Comparison of ENCODE assay signal across 29 cellular contexts in the genomic region with DNA sequence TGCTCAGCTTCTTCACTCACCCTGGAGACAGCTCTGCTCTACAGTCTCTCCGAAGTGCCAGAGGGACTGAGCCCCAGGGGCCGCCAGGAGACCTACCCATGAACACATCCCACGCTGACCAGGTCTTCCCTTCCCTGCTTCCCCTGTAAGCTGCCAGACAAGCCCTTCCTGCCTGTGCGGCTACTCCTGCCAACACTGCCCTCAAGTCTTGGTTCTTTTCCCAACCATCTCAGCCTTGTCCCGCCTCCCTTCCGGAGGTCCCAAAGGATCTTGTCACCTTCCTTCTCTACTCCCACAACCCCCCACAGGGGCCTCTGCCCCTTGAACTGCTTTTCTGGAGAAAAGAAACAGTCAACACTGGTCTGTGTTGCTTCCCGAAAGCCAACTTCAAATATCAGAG. TPM values are rescaled to one million over a fixed set of nuclear protein-coding genes. Genes with fewer than 3 reads are reported as not detected.
A peak's percentile ranks its signal among the peaks of the same experiment; 100 is the strongest.
DNase-seq lines count a peak whose midpoint lies in the region; ATAC-seq and TF ChIP-seq lines count a peak whose summit lies in the region.
"Had no signal": no experiment of that assay in that cellular context is flagged by ENCODE, and none has a peak within 500 bp of the region (broad histone marks: within the 10 kb centered on the region; RNA-seq: fewer than 3 reads in every experiment).

No MANE protein-coding gene starts in this region.

- H3K79me2 ChIP-seq in parathyroid adenoma = no peaks in the 10 kb centered on the region

- H3K36me3 ChIP-seq in heart right ventricle = no peaks in the 10 kb centered on the region
- no peaks in the 10 kb centered on the region for H3K36me3 ChIP-seq in parathyroid adenoma (ENCODE audit: control insufficient read depth, insufficient read depth, low read length)
- no peaks in the 10 kb centered on the region for H3K36me3 ChIP-seq in Caco-2 (ENCODE audit: control insufficient read depth, insufficient read depth, low read length)
- H3K36me3 ChIP-seq: ovary, right lobe of liver, WERI-Rb-1 had no signal

- H3K27me3 Mint-ChIP-seq in Caco-2 (ENCODE audit: insufficient read depth, unreplicated experiment) = no peaks in the 10 kb centered on the region

- H3K4me3 ChIP-seq in heart right ventricle (no peak overlapping the region), right cardiac atrium (ENCODE audit: low read length) (no peak overlapping the region), parathyroid adenoma (ENCODE audit: low read depth, low read length) (no peak overlapping the region), Caco-2 (ENCODE audit: low read depth, low read length) (no peak overlapping the region)
- H3K4me3 ChIP-seq: GM23338, ovary, right lobe of liver had no signal

- intact Hi-C loops in heart right ventricle (cut with DNase I) (no loop called here), Right ventricle myocardium inferior (cut with DNase I) (no loop called here), right cardiac atrium (cut with DNase I) (no loop called here), Caco-2 (cut with micrococcal nuclease; ENCODE audit: unreplicated experiment) (no loop called here)

- POLR2A ChIA-PET in Caco-2 (lab: Charles Lee) = no interaction called here

- H3K9ac ChIP-seq in parathyroid adenoma = no peak overlapping the region

- no TSS peak for BruUV-seq in Caco-2 (replicated peaks; lab: Mats Ljungman, UMichigan)

- TF ChIP-seq CTCF in heart right ventricle (IDR thresholded peaks at IDR 0.05) (no peak), parathyroid adenoma (IDR thresholded peaks at IDR 0.05) (no peak), Caco-2 (IDR thresholded peaks at IDR 0.05; ENCODE audit: insufficient read depth in 1 of 2, low read depth in 1 of 2, low read length in 1 of 2, severe bottlenecking in 1 of 2, unreplicated experiment in 1 of 2) (no peak)

- H3K27ac ChIP-seq in heart right ventricle = peak overlapping the region; percentile 28 to 91 (median 79)
- H3K27ac ChIP-seq in right cardiac atrium (ENCODE audit: low read length) = peak overlapping the region; percentile 68
- peak overlapping the region; percentile 47 for H3K27ac ChIP-seq in parathyroid adenoma
- H3K27ac ChIP-seq: foreskin keratinocyte, ovary, WERI-Rb-1 had no signal

- no peak overlapping the region for H3K27ac Mint-ChIP-seq in Caco-2 (ENCODE audit: unreplicated experiment)
- H3K27ac Mint-ChIP-seq: CD8-positive, alpha-beta T cell; GM23338 had no signal

- no peak overlapping the region for H3K4me3 Mint-ChIP-seq in Caco-2 (ENCODE audit: unreplicated experiment)
- H3K4me3 Mint-ChIP-seq: CD8-positive, alpha-beta T cell; GM23338; naive thymus-derived CD8-positive, alpha-beta T cell; stimulated activated effector memory CD8-positive, alpha-beta T cell treated with anti-CD3 and anti-CD28 coated beads, Interleukin-12 subunit alpha, Interleukin-12 subunit beta, amount 100 ng/mL, for 72 hours had no signal

- CTCF ChIA-PET in Caco-2 (lab: Charles Lee) = no interaction called here

- 58 to 59% methylated on average over 7 of the region's 7 CpGs for WGBS in heart right ventricle, 2 donors
- WGBS in right cardiac atrium = 53% methylated on average over 7 of the region's 7 CpGs

- no peaks in the 10 kb centered on the region for H3K9me3 Mint-ChIP-seq in Caco-2 (ENCODE audit: unreplicated experiment)
- H3K9me3 Mint-ChIP-seq: CD8-positive, alpha-beta T cell; GM23338; stimulated activated effector memory CD8-positive, alpha-beta T cell treated with anti-CD3 and anti-CD28 coated beads, Interleukin-12 subunit alpha, Interleukin-12 subunit beta, amount 100 ng/mL, for 72 hours had no signal

- ATAC-seq in heart right ventricle (peak in 3 of 8 donors; percentile 6 to 11 (median 7)), Right ventricle myocardium inferior (no peak), right cardiac atrium (peak; percentile 9), HG03097 (IDR thresholded peaks at IDR 0.05; ENCODE audit: low FRiP score, unreplicated experiment) (no peak), GM21515 (IDR thresholded peaks at IDR 0.05; ENCODE audit: unreplicated experiment) (no peak)
- ATAC-seq: CD8-positive, alpha-beta T cell; foreskin keratinocyte; GM23338; naive thymus-derived CD8-positive, alpha-beta T cell; stimulated activated effector memory CD8-positive, alpha-beta T cell treated with anti-CD3 and anti-CD28 coated beads, Interleukin-12 subunit alpha, Interleukin-12 subunit beta, amount 100 ng/mL, for 72 hours had no signal

- H2AFZ ChIP-seq in parathyroid adenoma = no peak overlapping the region
- H2AFZ ChIP-seq: GM23338 had no signal

- H3K4me2 ChIP-seq in parathyroid adenoma (ENCODE audit: low read length) = no peak overlapping the region
- H3K4me2 ChIP-seq: GM23338 had no signal

- peaks cover 32 to 90% (median 81%) of the 10 kb centered on the region in 9 donors for H3K4me1 ChIP-seq in heart right ventricle
- peaks cover 36% of the 10 kb centered on the region for H3K4me1 ChIP-seq in right cardiac atrium (ENCODE audit: control insufficient read depth, insufficient read depth, low read length)
- H3K4me1 ChIP-seq in parathyroid adenoma = no peaks in the 10 kb centered on the region
- peaks cover 14% of the 10 kb centered on the region for H3K4me1 ChIP-seq in Caco-2
- H3K4me1 ChIP-seq: right lobe of liver had no signal

- H3K4me1 Mint-ChIP-seq in Caco-2 (ENCODE audit: low read depth, unreplicated experiment) = peaks cover 16% of the 10 kb centered on the region

- DNase-seq in heart right ventricle (peak in 1 of 2 donors; percentile 52), Right ventricle myocardium inferior (ENCODE audit: missing footprints) (no peak), right cardiac atrium (peak in 2 of 3 donors; percentile 41 to 60), Caco-2 (no peak), NCI-H82 (lab: John Stamatoyannopoulos, UW) (no peak)
- DNase-seq: activated CD4-positive, alpha-beta T cell treated with anti-CD3 and anti-CD28 coated beads for 48 hours; activated gamma-delta T cell; activated T-cell treated with anti-CD3 and anti-CD28 coated beads, Interleukin-2, amount 50 U/mL, for 1 hour; CD8-positive, alpha-beta T cell; effector CD4-positive, alpha-beta T cell; erythroblast; foreskin keratinocyte; hippocampal formation; Karpas-422; naive thymus-derived CD8-positive, alpha-beta T cell; NCI-H1436 treated with DMSO at 0.1 percent for 48 hours; NCI-H2107; NCI-H510A; ovary; right lobe of liver; stimulated activated CD4-positive, alpha-beta T cell treated with anti-CD3 and anti-CD28 coated beads, Interleukin-12 subunit alpha, Interleukin-12 subunit beta, amount 100 ng/mL, for 4 hours; stimulated activated CD4-positive, alpha-beta T cell treated with anti-CD3 and anti-CD28 coated beads, Interleukin-4, amount 100 ng/mL, for 24 hours; WERI-Rb-1 had no signal

- H3K27me3 ChIP-seq in heart right ventricle (no peaks in the 10 kb centered on the region), right cardiac atrium (ENCODE audit: control insufficient read depth, insufficient read depth) (no peaks in the 10 kb centered on the region), parathyroid adenoma (ENCODE audit: control insufficient read depth, insufficient read depth, low read length) (no peaks in the 10 kb centered on the region), Caco-2 (replicated peaks; ENCODE audit: control insufficient read depth, insufficient read depth, low read length) (no peaks in the 10 kb centered on the region)
- H3K27me3 ChIP-seq: foreskin keratinocyte, ovary, right lobe of liver had no signal

- no peaks in the 10 kb centered on the region for H3K9me3 ChIP-seq in heart right ventricle
- H3K9me3 ChIP-seq in right cardiac atrium (ENCODE audit: control insufficient read depth, low read length) = no peaks in the 10 kb centered on the region
- no peaks in the 10 kb centered on the region for H3K9me3 ChIP-seq in parathyroid adenoma (ENCODE audit: control insufficient read depth, low read length)
- no peaks in the 10 kb centered on the region for H3K9me3 ChIP-seq in Caco-2
- H3K9me3 ChIP-seq: ovary, right lobe of liver had no signal

- H3K36me3 Mint-ChIP-seq in Caco-2 (ENCODE audit: insufficient read depth, unreplicated experiment) = no peaks in the 10 kb centered on the region
- H3K36me3 Mint-ChIP-seq: CD8-positive, alpha-beta T cell; naive thymus-derived CD8-positive, alpha-beta T cell; stimulated activated effector memory CD8-positive, alpha-beta T cell treated with anti-CD3 and anti-CD28 coated beads, Interleukin-12 subunit alpha, Interleukin-12 subunit beta, amount 100 ng/mL, for 72 hours had no signal

RNA-seq across cellular contexts. Expression of a gene that starts 15.0 kb away (rescaled TPM):
- 10 to 100 TPM in 9 of 10 donors, 1 to 10 TPM in 1; 2.8 to 98.2 (median 29.0) TPM for total RNA-seq in heart right ventricle
- polyA plus RNA-seq in heart right ventricle = 10 to 100 TPM in 1 of 2 donors, 1 to 10 TPM in 1; 4.4 to 18.4 TPM
- total RNA-seq in Right ventricle myocardium inferior = 10.9 TPM
- total RNA-seq in right cardiac atrium = 10 to 100 TPM; 31.7 to 80.9 (median 70.3) TPM
- polyA plus RNA-seq in right cardiac atrium = 27.5 TPM
- total RNA-seq in Caco-2 (2022) = not detected in 2 replicates
- total RNA-seq: A172, foreskin keratinocyte had no signal

RNA-seq across cellular contexts. Expression of a gene that starts 50.3 kb away (rescaled TPM):
- total RNA-seq in heart right ventricle (100 to 1,000 TPM in 2 of 10 donors, 10 to 100 TPM in 8; 34.5 to 106 (median 49.2) TPM), Right ventricle myocardium inferior (70.1 TPM), right cardiac atrium (10 to 100 TPM; 49.4 to 72.4 (median 63.7) TPM), Caco-2 (2022) (57.7 and 61.2 TPM in 2 replicates)
- polyA plus RNA-seq in heart right ventricle (10 to 100 TPM; 21.1 to 50.3 TPM), right cardiac atrium (75.6 TPM)

Comparison
In these comparisons a context has a peak if more than half of its experiments do, and no peak if none do; other contexts are left out.
1. ATAC-seq: peak in right cardiac atrium (2 of 2); none in Right ventricle myocardium inferior (single experiment), HG03097 (single experiment) and GM21515 (single experiment).
2. DNase-seq: peak in right cardiac atrium (2 of 3); none in Right ventricle myocardium inferior (single experiment), Caco-2 (0 of 2) and NCI-H82 (single experiment).
3. Peak in every context shown above with its lines, with median percentiles within 50 percentile points of each other: H3K27ac ChIP-seq.